30 cellular contexts compared by ENCODE assay signal in the genomic region with DNA sequence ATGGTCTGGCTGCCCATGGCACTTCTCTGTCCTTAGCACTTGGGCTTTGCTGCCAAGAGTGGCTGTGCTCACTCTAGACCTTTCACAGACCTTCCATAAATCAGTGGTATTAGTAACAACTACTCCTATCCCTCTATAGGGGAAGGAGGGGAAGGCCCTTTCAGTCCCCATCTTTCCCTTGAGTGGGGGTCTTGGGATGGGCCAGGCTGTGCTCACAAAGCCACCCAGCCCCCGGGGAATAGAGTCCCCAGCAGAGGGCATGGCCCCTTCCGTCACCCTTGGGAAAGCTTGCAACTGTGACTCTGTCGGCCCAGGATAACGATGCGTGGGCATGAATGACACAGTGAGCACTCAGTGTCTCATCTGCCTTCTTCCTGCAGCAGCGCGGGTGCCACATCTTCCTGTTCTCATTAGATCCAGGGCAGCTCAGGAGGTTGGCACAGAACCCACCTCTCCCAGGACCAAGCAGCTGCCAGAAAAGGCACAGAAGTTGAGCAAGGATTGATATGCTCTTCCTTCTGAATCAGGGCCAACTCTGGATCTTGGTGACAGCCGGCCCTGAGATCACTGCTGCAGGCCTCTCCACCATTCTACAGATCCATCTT.
DNase-seq lines count a peak whose midpoint lies in the region; ATAC-seq and TF ChIP-seq lines count a peak whose summit lies in the region.
"Had no signal": no experiment of that assay in that cellular context is flagged by ENCODE, and none has a peak within 500 bp of the region (broad histone marks: within the 10 kb centered on the region; RNA-seq: fewer than 3 reads in every experiment).

No MANE protein-coding gene starts in this region.

- H2BK5ac ChIP-seq in mesenchymal stem cell (ENCODE audit: low read depth, low read length, poor library complexity, severe bottlenecking), result no peak overlapping the region

- peak overlapping the region; percentile 86 for H2AFZ ChIP-seq in GM23338
- H2AFZ ChIP-seq in mesenchymal stem cell (ENCODE audit: low read depth, low read length), result no peak overlapping the region

- H3K27me3 Mint-ChIP-seq in GM23338 (ENCODE audit: insufficient read depth, low read depth, poor library complexity), result peaks cover 8% of the 10 kb centered on the region

- no peak overlapping the region for H2BK12ac ChIP-seq in mesenchymal stem cell (ENCODE audit: low read length in 2 of 2)

- H3K14ac ChIP-seq in mesenchymal stem cell (ENCODE audit: low read length in 2 of 2), result no peak overlapping the region

- in situ Hi-C loops in GM13977 (cut with MboI; ENCODE audit: low pct_unique_long_range_greater_than_20kb, low sequenced_read_pairs, unreplicated experiment), result loop anchor here (25.0 kb wide), 2 partner anchors 250 to 700 kb away; a partner anchor contains a TSS

- 0 out of 2 replicates have a peak, but pooled peaks cover 3% of the 10 kb centered on the region for H3K4me1 ChIP-seq in GM23338 (ENCODE audit: insufficient read depth)
- H3K4me1 ChIP-seq in RWPE2 (ENCODE audit: insufficient read depth, poor library complexity, severe bottlenecking), result no peaks in the 10 kb centered on the region
- H3K4me1 ChIP-seq in mesenchymal stem cell (ENCODE audit: control insufficient read depth, insufficient read depth, low read depth, low read length), result peaks cover 8% of the 10 kb centered on the region
- H3K4me1 ChIP-seq: BE2C, lower lobe of right lung had no signal

- H3K4ac ChIP-seq in mesenchymal stem cell (ENCODE audit: low read depth in 1 of 2, low read length in 2 of 2), result no peak overlapping the region

- H3K23ac ChIP-seq in mesenchymal stem cell (ENCODE audit: low read length in 2 of 2), result no peak overlapping the region

- no peak overlapping the region for H3K4me3 ChIP-seq in GM23338
- H3K4me3 ChIP-seq in RWPE2 (ENCODE audit: severe bottlenecking), result no peak overlapping the region
- no peak overlapping the region for H3K4me3 ChIP-seq in mesenchymal stem cell (ENCODE audit: insufficient read depth in 1 of 2, low read depth in 1 of 2, low read length in 2 of 2)
- H3K4me3 ChIP-seq: lower lobe of right lung, mucosa of descending colon, smooth muscle cell had no signal

- H4K8ac ChIP-seq in mesenchymal stem cell (ENCODE audit: low read length), result peak overlapping the region; percentile 46

- no peaks in the 10 kb centered on the region for H3K9me2 ChIP-seq in GM23338 (ENCODE audit: insufficient read depth)

- no peaks in the 10 kb centered on the region for H3K79me2 ChIP-seq in GM23338 (replicated peaks; ENCODE audit: insufficient read depth)

- H3K36me3 ChIP-seq in GM23338 (ENCODE audit: insufficient read depth) (no peaks in the 10 kb centered on the region), RWPE2 (ENCODE audit: low read depth) (no peaks in the 10 kb centered on the region), mesenchymal stem cell (ENCODE audit: control insufficient read depth in 1 of 2, insufficient read depth in 2 of 2, low read depth in 1 of 2, low read length in 2 of 2) (no peaks in the 10 kb centered on the region)
- H3K36me3 ChIP-seq: BE2C, brain microvascular endothelial cell, lower lobe of right lung had no signal

- H3K9me3 ChIP-seq in RWPE2 (ENCODE audit: severe bottlenecking) (no peaks in the 10 kb centered on the region), mesenchymal stem cell (ENCODE audit: control insufficient read depth, low read length) (peaks cover 19% of the 10 kb centered on the region)
- H3K9me3 ChIP-seq: BE2C had no signal

- H2BK15ac ChIP-seq in mesenchymal stem cell (ENCODE audit: low read depth, poor library complexity, severe bottlenecking), result no peak overlapping the region

- peaks cover 1% of the 10 kb centered on the region for H3K79me1 ChIP-seq in mesenchymal stem cell (replicated peaks; ENCODE audit: low read length, poor library complexity, severe bottlenecking)

- H3K27ac Mint-ChIP-seq in GM23338, result no peak overlapping the region
- H3K27ac Mint-ChIP-seq: activated CD4-positive, alpha-beta T cell treated with anti-CD3 and anti-CD28 coated beads, Interleukin-2, amount 10 ng/mL, durations not matched to agents 24 days and 14 days had no signal

- WGBS in mesenchymal stem cell, result 94% methylated on average over 8 of the region's 8 CpGs

- H3K27ac ChIP-seq in GM23338 (ENCODE audit: low read depth) (no peak overlapping the region), RWPE2 (ENCODE audit: poor library complexity, severe bottlenecking) (no peak overlapping the region), mesenchymal stem cell (ENCODE audit: low read length, poor library complexity, severe bottlenecking) (no peak overlapping the region)
- H3K27ac ChIP-seq: brain microvascular endothelial cell, HL-60, lower lobe of right lung had no signal

- H3K4me3 Mint-ChIP-seq in GM23338, result no peak overlapping the region
- H3K4me3 Mint-ChIP-seq: activated CD4-positive, alpha-beta T cell treated with anti-CD3 and anti-CD28 coated beads, Interleukin-2, amount 10 ng/mL, durations not matched to agents 24 days and 14 days had no signal

- ATAC-seq in GM23338 (no peak), RWPE2 (ENCODE audit: low read depth) (no peak), GM18498 (IDR thresholded peaks at IDR 0.05; ENCODE audit: unreplicated experiment) (no peak)
- ATAC-seq: HCT116, lower lobe of right lung, mucosa of descending colon, Right ventricle myocardium inferior had no signal

- H4K20me1 ChIP-seq in GM23338 (replicated peaks; ENCODE audit: insufficient read depth), result no peaks in the 10 kb centered on the region

- no peaks in the 10 kb centered on the region for H3K27me3 ChIP-seq in GM23338 (ENCODE audit: insufficient read depth)
- H3K27me3 ChIP-seq in RWPE2 (ENCODE audit: insufficient read depth, poor library complexity, severe bottlenecking), result no peaks in the 10 kb centered on the region
- no peaks in the 10 kb centered on the region for H3K27me3 ChIP-seq in mesenchymal stem cell (ENCODE audit: control insufficient read depth in 1 of 2, insufficient read depth in 1 of 2, low read length in 2 of 2)
- H3K27me3 ChIP-seq: BE2C, brain microvascular endothelial cell had no signal

- H4K91ac ChIP-seq in mesenchymal stem cell (ENCODE audit: low read length), result no peak overlapping the region

- H3K9ac ChIP-seq in mesenchymal stem cell (ENCODE audit: low read length), result no peak overlapping the region

- no peak overlapping the region for H3K18ac ChIP-seq in mesenchymal stem cell (ENCODE audit: low read depth in 1 of 2, low read length in 2 of 2)

- H2AK5ac ChIP-seq in mesenchymal stem cell (ENCODE audit: low read length, severe bottlenecking), result peak overlapping the region; percentile 21

- peaks cover 18% of the 10 kb centered on the region for H3K4me1 Mint-ChIP-seq in GM23338
- H3K4me1 Mint-ChIP-seq: activated CD4-positive, alpha-beta T cell treated with anti-CD3 and anti-CD28 coated beads, Interleukin-2, amount 10 ng/mL, durations not matched to agents 24 days and 14 days had no signal

- peaks cover 23% of the 10 kb centered on the region for H3K9me3 Mint-ChIP-seq in GM23338
- H3K9me3 Mint-ChIP-seq: activated CD4-positive, alpha-beta T cell treated with anti-CD3 and anti-CD28 coated beads, Interleukin-2, amount 10 ng/mL, durations not matched to agents 24 days and 14 days had no signal

- no peaks in the 10 kb centered on the region for H3F3A ChIP-seq in GM23338 (replicated peaks; ENCODE audit: low read depth)

- H3K4me2 ChIP-seq in GM23338 (no peak overlapping the region), mesenchymal stem cell (ENCODE audit: low read length, poor library complexity, severe bottlenecking) (no peak overlapping the region)
- H3K4me2 ChIP-seq: smooth muscle cell had no signal

- DNase-seq in GM23338 (ENCODE audit: low spot score), result no peak
- peak; percentile 51 for DNase-seq in RWPE2 (ENCODE audit: low spot score)
- DNase-seq in mesenchymal stem cell, result no peak
- DNase-seq in putamen (ENCODE audit: low spot score), result peak; percentile 74
- no peak for DNase-seq in amniotic stem cell (lab: John Stamatoyannopoulos, UW)
- DNase-seq in NCI-H526 (lab: John Stamatoyannopoulos, UW), result no peak
- no peak for DNase-seq in GM13977 (ENCODE audit: low spot score)
- DNase-seq: activated CD4-positive, alpha-beta T cell treated with anti-CD3 and anti-CD28 coated beads, Interleukin-2, amount 10 ng/mL, durations not matched to agents 24 days and 14 days; activated T-cell treated with anti-CD3 and anti-CD28 coated beads, Interleukin-2, amount 50 U/mL, for 1 hour; BE2C; brain microvascular endothelial cell; COR-L47; DND-41; effector CD8-positive, alpha-beta T cell; glutamatergic neuron; Karpas-422; kidney glomerular epithelial cell; lower lobe of right lung; mucosa of descending colon; NCI-H1436 treated with DMSO at 0.1 percent for 48 hours; NCI-H510A treated with DMSO at 0.1 percent for 48 hours; stimulated activated CD4-positive, alpha-beta T cell treated with anti-CD3 and anti-CD28 coated beads, Interleukin-2, amount 100 ng/mL, for 24 hours; SW 1271; T1000; trophoblast cell had no signal

- TF ChIP-seq CTCF in GM23338 (conservative IDR thresholded peaks at IDR 0.05; ENCODE audit: low read depth in 2 of 2), result no peak
- TF ChIP-seq CTCF in RWPE2 (IDR thresholded peaks at IDR 0.05; ENCODE audit: poor library complexity, severe bottlenecking), result no peak
- TF ChIP-seq CTCF in GM13977 (IDR thresholded peaks at IDR 0.05; ENCODE audit: extremely low read depth, insufficient read depth, missing control alignments), result no peak

- H3K36me3 Mint-ChIP-seq in GM23338 (ENCODE audit: low read depth), result peaks cover 22% of the 10 kb centered on the region

- H2BK120ac ChIP-seq in mesenchymal stem cell (ENCODE audit: low read depth, low read length), result no peak overlapping the region

TF ChIP-seq in GM23338, 12 proteins besides CTCF, POLR2A, EP300 and RAD21:
- TF ChIP-seq ZNF114 (CRISPR knock-in tag; IDR thresholded peaks at IDR 0.05), result no peak

Comparison
In these comparisons a context has a peak if more than half of its experiments do, and no peak if none do; other contexts are left out.
1. DNase-seq: peak in RWPE2 (single experiment) and putamen (single experiment); none in GM23338 (single experiment), mesenchymal stem cell (single experiment), amniotic stem cell (single experiment), NCI-H526 (0 of 2) and GM13977 (single experiment).